Comparison of ENCODE assay signal across 2 cellular contexts in the genomic region with DNA sequence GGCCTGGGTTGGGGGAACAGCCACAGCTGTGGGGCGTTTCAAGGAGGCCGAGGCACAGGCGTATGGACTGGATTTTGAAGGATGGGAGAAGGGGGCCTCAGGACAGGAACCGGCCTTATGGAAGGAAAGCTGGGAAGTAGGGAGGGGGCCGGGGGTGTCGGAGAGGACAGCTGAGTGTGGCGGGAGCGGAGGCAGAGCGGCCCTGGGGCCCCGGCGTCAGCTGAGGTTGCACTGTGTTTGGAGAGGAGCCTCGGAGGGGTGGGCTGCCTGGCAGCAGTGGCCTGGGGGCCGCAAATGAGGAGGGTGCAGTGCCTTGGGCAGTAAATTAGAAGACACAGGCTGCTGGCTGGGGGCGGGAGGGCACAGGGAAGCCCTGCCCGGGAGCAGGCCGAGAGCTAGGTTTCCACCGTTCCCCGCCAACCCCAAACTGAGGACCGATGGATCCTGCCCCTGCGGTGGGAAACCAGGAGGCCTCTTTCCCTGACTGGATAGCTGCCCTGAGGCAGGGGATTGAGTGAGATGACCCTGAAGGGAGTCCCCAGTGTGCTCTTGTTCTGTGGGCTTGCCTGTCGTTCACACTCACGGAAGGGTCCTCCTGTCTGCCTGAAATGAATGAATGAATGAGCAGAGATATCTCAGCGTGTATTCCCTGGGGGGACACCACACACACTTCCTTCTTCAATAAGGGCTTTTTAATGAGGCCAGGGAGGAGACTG.
TF ChIP-seq lines count a peak whose summit lies in the region.

No MANE protein-coding gene starts in this region.

TF ChIP-seq in IMR-90, 13 proteins besides CTCF, POLR2A, EP300 and RAD21:
- TF ChIP-seq CHD1 (IDR thresholded peaks at IDR 0.05; ENCODE audit: low read depth, low read length), result no peak
- TF ChIP-seq, protein P1, sequence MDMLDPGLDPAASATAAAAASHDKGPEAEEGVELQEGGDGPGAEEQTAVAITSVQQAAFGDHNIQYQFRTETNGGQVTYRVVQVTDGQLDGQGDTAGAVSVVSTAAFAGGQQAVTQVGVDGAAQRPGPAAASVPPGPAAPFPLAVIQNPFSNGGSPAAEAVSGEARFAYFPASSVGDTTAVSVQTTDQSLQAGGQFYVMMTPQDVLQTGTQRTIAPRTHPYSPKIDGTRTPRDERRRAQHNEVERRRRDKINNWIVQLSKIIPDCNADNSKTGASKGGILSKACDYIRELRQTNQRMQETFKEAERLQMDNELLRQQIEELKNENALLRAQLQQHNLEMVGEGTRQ (IDR thresholded peaks at IDR 0.05; ENCODE audit: low read depth, low read length), result no peak
- no peak for TF ChIP-seq FOS (IDR thresholded peaks at IDR 0.05; ENCODE audit: low read depth, low read length)
- TF ChIP-seq NFE2L2 (IDR thresholded peaks at IDR 0.05; ENCODE audit: low read depth, low read length), result no peak
- no peak for TF ChIP-seq RFX5 (IDR thresholded peaks at IDR 0.05; ENCODE audit: low read depth, low read length)
- TF ChIP-seq MAFK (IDR thresholded peaks at IDR 0.05; ENCODE audit: low read depth, low read length), result no peak

TF ChIP-seq in endothelial cell of umbilical vein, 7 proteins besides CTCF, POLR2A, EP300 and RAD21:
- TF ChIP-seq JUN (IDR thresholded peaks at IDR 0.05; ENCODE audit: borderline replicate concordance, insufficient read depth, insufficient read length, low read depth) (no peak), EZH2 (IDR thresholded peaks at IDR 0.05; ENCODE audit: borderline replicate concordance, low read depth, low read length, severe bottlenecking) (no peak), POLR2AphosphoS5 (IDR thresholded peaks at IDR 0.05; ENCODE audit: insufficient read depth, low read depth, low read length) (no peak), MYC (IDR thresholded peaks at IDR 0.05; ENCODE audit: low read depth, low read length) (no peak), GATA2 (IDR thresholded peaks at IDR 0.05; ENCODE audit: insufficient read depth, insufficient read length, low read depth, low read length) (no peak), FOS (IDR thresholded peaks at IDR 0.05; ENCODE audit: borderline replicate concordance, insufficient read depth, low read length) (no peak)
- TF ChIP-seq, protein P2, sequence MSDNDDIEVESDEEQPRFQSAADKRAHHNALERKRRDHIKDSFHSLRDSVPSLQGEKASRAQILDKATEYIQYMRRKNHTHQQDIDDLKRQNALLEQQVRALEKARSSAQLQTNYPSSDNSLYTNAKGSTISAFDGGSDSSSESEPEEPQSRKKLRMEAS (IDR thresholded peaks at IDR 0.05; ENCODE audit: insufficient read depth, insufficient read length), result no peak
